8 cellular contexts compared by ENCODE assay signal in the genomic region with DNA sequence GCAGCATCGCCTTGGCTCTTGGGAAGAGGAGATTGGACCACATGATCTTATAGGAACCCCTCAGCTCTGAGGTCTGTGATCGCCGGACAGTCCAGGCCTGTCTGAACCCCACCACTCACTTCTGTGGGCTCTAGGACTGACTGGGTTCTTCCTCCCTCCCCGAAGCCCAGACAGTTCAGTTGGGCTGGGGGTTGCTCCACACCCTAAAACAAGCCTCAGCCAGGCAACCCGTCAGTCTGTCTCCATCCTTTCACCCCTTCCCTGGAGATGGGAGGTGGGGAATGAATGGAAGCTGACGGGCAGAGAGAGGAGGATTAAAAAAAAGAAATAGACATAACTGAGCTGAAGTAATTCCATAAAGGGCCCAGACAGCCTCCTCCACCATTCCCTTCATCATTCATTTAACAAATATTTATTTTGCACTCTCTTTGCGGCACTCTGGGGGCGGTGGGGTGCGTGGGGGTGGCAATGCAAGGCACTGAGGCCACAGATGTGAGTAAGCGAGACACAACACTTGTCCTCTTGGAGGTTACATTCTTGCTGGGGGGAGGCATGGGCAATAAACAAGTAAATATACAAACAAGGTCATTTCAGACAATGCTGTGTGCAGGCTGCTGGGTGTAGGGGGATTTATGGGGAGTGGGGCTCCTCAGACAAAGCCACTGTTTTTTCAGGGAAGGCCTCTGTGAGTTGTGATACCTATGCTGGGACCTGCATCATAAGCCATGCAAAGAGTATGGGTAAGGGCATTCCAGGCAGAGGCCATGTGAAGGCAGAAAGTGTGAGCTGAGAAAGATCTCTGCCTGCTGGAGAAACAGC. TPM values are rescaled to one million over a fixed set of nuclear protein-coding genes. Genes with fewer than 3 reads are reported as not detected.
DNase-seq lines count a peak whose midpoint lies in the region; ATAC-seq and TF ChIP-seq lines count a peak whose summit lies in the region.

No MANE protein-coding gene starts in this region.

- peaks cover 17% of the 10 kb centered on the region for H3K27me3 ChIP-seq in thoracic aorta (replicated peaks; ENCODE audit: insufficient read depth)

- H3K9me3 ChIP-seq in iPS-18c (ENCODE audit: control insufficient read depth, insufficient read depth, low read length) (no peaks in the 10 kb centered on the region), thoracic aorta (no peaks in the 10 kb centered on the region)

- no peak for TF ChIP-seq CTCF in thoracic aorta (IDR thresholded peaks at IDR 0.05)

- H3K4me1 ChIP-seq in thoracic aorta (ENCODE audit: control insufficient read depth in 1 of 2, low read depth in 2 of 2) = peaks cover 13 to 36% of the 10 kb centered on the region in 2 donors

- POLR2A ChIA-PET in activated CD4-positive, alpha-beta memory T cell treated with anti-CD3 and anti-CD28 coated beads for 36 hours (lab: Charles Lee) = interaction anchor here (9.4 kb wide), 1 partner anchor 15 kb away, joined by 215 read pairs; a partner anchor contains a TSS

- peak overlapping the region; percentile 74 for H3K27ac Mint-ChIP-seq in activated naive CD4-positive, alpha-beta T cell treated with anti-CD3 and anti-CD28 coated beads for 36 hours
- H3K27ac Mint-ChIP-seq in activated CD4-positive, alpha-beta memory T cell treated with anti-CD3 and anti-CD28 coated beads for 36 hours = peak overlapping the region; percentile 88

- H3K4me1 Mint-ChIP-seq in activated naive CD4-positive, alpha-beta T cell treated with anti-CD3 and anti-CD28 coated beads for 36 hours (ENCODE audit: low read depth) = peaks cover 52% of the 10 kb centered on the region
- H3K4me1 Mint-ChIP-seq in activated CD4-positive, alpha-beta memory T cell treated with anti-CD3 and anti-CD28 coated beads for 36 hours (ENCODE audit: low read depth) = peaks cover 59% of the 10 kb centered on the region

- H3K9me3 Mint-ChIP-seq in activated naive CD4-positive, alpha-beta T cell treated with anti-CD3 and anti-CD28 coated beads for 36 hours = no peaks in the 10 kb centered on the region
- no peaks in the 10 kb centered on the region for H3K9me3 Mint-ChIP-seq in activated CD4-positive, alpha-beta memory T cell treated with anti-CD3 and anti-CD28 coated beads for 36 hours

- CTCF ChIA-PET in activated naive CD4-positive, alpha-beta T cell treated with anti-CD3 and anti-CD28 coated beads for 36 hours (lab: Charles Lee) = interaction anchor here (0.6 to 19.6 kb wide), 4 partner anchors 8 to 266 kb away, joined by 3 to 947 read pairs (median 4); a partner anchor contains a TSS
- CTCF ChIA-PET in activated CD4-positive, alpha-beta memory T cell treated with anti-CD3 and anti-CD28 coated beads for 36 hours (lab: Charles Lee) = interaction anchor here (1.1 to 22.4 kb wide), 5 partner anchors 8 to 87 kb away, joined by 4 to 1400 read pairs (median 8); a partner anchor contains a TSS

- no peaks in the 10 kb centered on the region for H3K36me3 ChIP-seq in thoracic aorta

- H3K4me3 ChIP-seq in iPS-18c (ENCODE audit: insufficient read depth, low read depth, low read length) (peak overlapping the region; percentile 40; the same call in 1 of the 2 replicates), thoracic aorta (peak overlapping the region; percentile 72)

- H3K4me3 Mint-ChIP-seq in activated naive CD4-positive, alpha-beta T cell treated with anti-CD3 and anti-CD28 coated beads for 36 hours = peak overlapping the region; percentile 75
- H3K4me3 Mint-ChIP-seq in activated CD4-positive, alpha-beta memory T cell treated with anti-CD3 and anti-CD28 coated beads for 36 hours = peak overlapping the region; percentile 77

- intact Hi-C loops in activated naive CD4-positive, alpha-beta T cell treated with anti-CD3 and anti-CD28 coated beads for 36 hours (cut with micrococcal nuclease) = loop anchor here (2.0 to 5.0 kb wide), 3 partner anchors 15 to 676 kb away; a partner anchor contains a TSS
- intact Hi-C loops in activated CD4-positive, alpha-beta memory T cell treated with anti-CD3 and anti-CD28 coated beads for 36 hours (cut with micrococcal nuclease) = loop anchor here (2.0 to 10.0 kb wide), 2 partner anchors 497 to 609 kb away; no protein-coding TSS in a partner anchor

- H3K27ac ChIP-seq in thoracic aorta = no peak overlapping the region

- H3K27me3 Mint-ChIP-seq in activated naive CD4-positive, alpha-beta T cell treated with anti-CD3 and anti-CD28 coated beads for 36 hours (ENCODE audit: low read depth) = peaks cover 5% of the 10 kb centered on the region
- peaks cover 5% of the 10 kb centered on the region for H3K27me3 Mint-ChIP-seq in activated CD4-positive, alpha-beta memory T cell treated with anti-CD3 and anti-CD28 coated beads for 36 hours

- no peak for ATAC-seq in thoracic aorta (ENCODE audit: insufficient number of reproducible peaks, low FRiP score, low read depth)
- no peak for ATAC-seq in HG03097 (IDR thresholded peaks at IDR 0.05; ENCODE audit: low FRiP score, unreplicated experiment)

- no peak for DNase-seq in activated naive CD4-positive, alpha-beta T cell treated with anti-CD3 and anti-CD28 coated beads for 36 hours
- no peak for DNase-seq in activated naive CD4-positive, alpha-beta T cell (lab: John Stamatoyannopoulos, UW)
- DNase-seq in activated CD4-positive, alpha-beta memory T cell treated with anti-CD3 and anti-CD28 coated beads for 36 hours = peak; percentile 59
- DNase-seq in thoracic aorta (ENCODE audit: low spot score) = no peak
- DNase-seq in kidney tubule cell (ENCODE audit: low spot score) = no peak
- no peak for DNase-seq in NCI-H510A treated with DMSO at 0.1 percent for 48 hours (lab: John Stamatoyannopoulos, UW)

- H3K36me3 Mint-ChIP-seq in activated naive CD4-positive, alpha-beta T cell treated with anti-CD3 and anti-CD28 coated beads for 36 hours (ENCODE audit: low read depth) = peaks cover 2% of the 10 kb centered on the region
- H3K36me3 Mint-ChIP-seq in activated CD4-positive, alpha-beta memory T cell treated with anti-CD3 and anti-CD28 coated beads for 36 hours = no peaks in the 10 kb centered on the region

RNA-seq across cellular contexts. Expression of a gene that starts 12.9 kb away (rescaled TPM):
- 1 to 10 TPM; 1.1 to 1.3 TPM for total RNA-seq in activated naive CD4-positive, alpha-beta T cell treated with anti-CD3 and anti-CD28 coated beads for 36 hours
- 1 to 10 TPM; 5.0 to 5.2 TPM for total RNA-seq in activated CD4-positive, alpha-beta memory T cell treated with anti-CD3 and anti-CD28 coated beads for 36 hours
- 1 to 10 TPM in 1 of 2 donors, not detected in 1; 1.6 TPM for total RNA-seq in thoracic aorta

RNA-seq across cellular contexts. Expression of a gene that starts 34.0 kb away (rescaled TPM):
- total RNA-seq in activated naive CD4-positive, alpha-beta T cell treated with anti-CD3 and anti-CD28 coated beads for 36 hours = not detected
- total RNA-seq in activated CD4-positive, alpha-beta memory T cell treated with anti-CD3 and anti-CD28 coated beads for 36 hours = under 1 TPM; 0.31 to 0.40 TPM
- 1 to 10 TPM in 1 of 2 donors, under 1 TPM in 1; 0.27 to 2.5 TPM for total RNA-seq in thoracic aorta
